ENCODE assay signal across 8 cellular contexts in the genomic region with DNA sequence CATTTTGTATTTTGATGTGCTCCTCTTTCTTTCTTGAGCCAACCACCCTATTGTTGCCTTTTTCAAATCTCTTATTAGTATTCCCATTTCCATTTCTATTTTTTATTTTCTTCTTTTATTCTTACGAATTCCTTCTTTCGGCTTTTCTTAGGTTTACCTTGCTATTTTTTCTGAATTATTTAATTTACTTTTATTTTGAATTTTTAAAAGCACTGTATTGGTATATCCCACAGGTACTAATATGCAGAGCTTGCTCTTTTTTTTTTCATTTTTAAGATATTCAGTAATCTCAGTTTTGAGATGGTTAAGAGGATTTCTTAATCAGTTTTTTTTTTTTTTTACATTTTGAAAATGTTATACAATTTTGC. TPM values are rescaled to one million over a fixed set of nuclear protein-coding genes. Genes with fewer than 3 reads are reported as not detected.
DNase-seq lines count a peak whose midpoint lies in the region; ATAC-seq, FAIRE-seq and TF ChIP-seq lines count a peak whose summit lies in the region.

No MANE protein-coding gene starts in this region.

- no peaks in the 10 kb centered on the region for H3K9me2 ChIP-seq in OCI-LY1 (ENCODE audit: low read depth, low read length)

- no peaks in the 10 kb centered on the region for H4K20me1 ChIP-seq in OCI-LY1 (ENCODE audit: insufficient read depth, low read length)

- peaks cover 19% of the 10 kb centered on the region for H3K4me1 ChIP-seq in CD4-positive, CD25-positive, alpha-beta regulatory T cell (ENCODE audit: control insufficient read depth, insufficient read depth, low read length, poor library complexity, severe bottlenecking)
- H3K4me1 ChIP-seq in OCI-LY1 (ENCODE audit: insufficient read depth, low read length, severe bottlenecking) (peaks cover 12% of the 10 kb centered on the region), endocrine pancreas (ENCODE audit: control insufficient read depth, insufficient read depth, low read length) (peaks cover 11% of the 10 kb centered on the region), neuron (ENCODE audit: insufficient read depth, low read length) (peaks cover 21% of the 10 kb centered on the region)

- H3K4me3 ChIP-seq in CD4-positive, CD25-positive, alpha-beta regulatory T cell (ENCODE audit: low read depth, low read length), result peak overlapping the region; percentile 87
- peak overlapping the region; percentile 68 for H3K4me3 ChIP-seq in OCI-LY1 (ENCODE audit: low read depth, low read length, poor library complexity, severe bottlenecking)
- peak overlapping the region; percentile 65 for H3K4me3 ChIP-seq in endocrine pancreas (ENCODE audit: control insufficient read depth, insufficient read depth, low read length)
- peak overlapping the region; percentile 70 for H3K4me3 ChIP-seq in neuron (ENCODE audit: low read length)

- H3K9me3 Mint-ChIP-seq in CD4-positive, CD25-positive, alpha-beta regulatory T cell, result peaks cover 0 to 14% (median 9%) of the 10 kb centered on the region in 7 donors

- no peak overlapping the region for H3K27ac ChIP-seq in CD4-positive, CD25-positive, alpha-beta regulatory T cell (ENCODE audit: insufficient read depth, low read length, poor library complexity, severe bottlenecking)
- no peak overlapping the region for H3K27ac ChIP-seq in OCI-LY1 (ENCODE audit: low read depth, low read length, poor library complexity, severe bottlenecking)

- H3K4me1 Mint-ChIP-seq in CD4-positive, CD25-positive, alpha-beta regulatory T cell, result peaks cover 8 to 27% (median 18%) of the 10 kb centered on the region in 4 donors

- H3K36me3 Mint-ChIP-seq in CD4-positive, CD25-positive, alpha-beta regulatory T cell, result peaks cover 6% of the 10 kb centered on the region

- H3K9ac ChIP-seq in OCI-LY1 (ENCODE audit: low read length) (peak overlapping the region; percentile 62; the same call in 1 of the 2 replicates), endocrine pancreas (ENCODE audit: control insufficient read depth, insufficient read depth, low read length) (no peak overlapping the region)

- no peaks in the 10 kb centered on the region for H3K27me3 Mint-ChIP-seq in CD4-positive, CD25-positive, alpha-beta regulatory T cell

- H3K4me2 ChIP-seq in OCI-LY1 (ENCODE audit: low read length), result peak overlapping the region; percentile 71

- no peaks in the 10 kb centered on the region for H3K36me3 ChIP-seq in CD4-positive, CD25-positive, alpha-beta regulatory T cell (ENCODE audit: control insufficient read depth, insufficient read depth, low read length)
- H3K36me3 ChIP-seq in OCI-LY1 (ENCODE audit: insufficient read depth, low read length), result no peaks in the 10 kb centered on the region; the same call in 1 of the 2 replicates
- H3K36me3 ChIP-seq in endocrine pancreas (ENCODE audit: control insufficient read depth, insufficient read depth, low read length), result no peaks in the 10 kb centered on the region
- peaks cover 3% of the 10 kb centered on the region for H3K36me3 ChIP-seq in neuron (ENCODE audit: insufficient read depth, low read length)

- H3K27me3 ChIP-seq in CD4-positive, CD25-positive, alpha-beta regulatory T cell (ENCODE audit: control insufficient read depth, insufficient read depth, low read length), result no peaks in the 10 kb centered on the region
- H3K27me3 ChIP-seq in OCI-LY1 (ENCODE audit: insufficient read depth, low read length) (peaks cover 3% of the 10 kb centered on the region; the same call in 1 of the 2 replicates), endocrine pancreas (ENCODE audit: control insufficient read depth, insufficient read depth, low read length) (no peaks in the 10 kb centered on the region), neuron (ENCODE audit: insufficient read depth, low read length) (no peaks in the 10 kb centered on the region)

- TF ChIP-seq CTCF in OCI-LY1 (IDR thresholded peaks at IDR 0.05; ENCODE audit: low read length), result no peak

- no peak for ATAC-seq in CD4-positive, CD25-positive, alpha-beta regulatory T cell (ENCODE audit: low read depth in 2 of 2)
- ATAC-seq in HG02970 (IDR thresholded peaks at IDR 0.05; ENCODE audit: low FRiP score, unreplicated experiment), result no peak

- no peak for FAIRE-seq in GM19239 (lab: Jason Lieb, UNC)

- H3K27ac Mint-ChIP-seq in CD4-positive, CD25-positive, alpha-beta regulatory T cell, result peak overlapping the region in 1 of 3 donors; percentile 89

- H3K4me3 Mint-ChIP-seq in CD4-positive, CD25-positive, alpha-beta regulatory T cell, result peak overlapping the region; percentile 91 to 99 (median 95)

- H2AFZ ChIP-seq in OCI-LY1 (ENCODE audit: low read length) (peak overlapping the region; percentile 38), neuron (ENCODE audit: low read depth, low read length) (peak overlapping the region; percentile 12)

- no peaks in the 10 kb centered on the region for H3F3A ChIP-seq in OCI-LY1 (ENCODE audit: insufficient read depth, low read length)

- H3K79me2 ChIP-seq in OCI-LY1 (ENCODE audit: insufficient read depth, low read length), result no peaks in the 10 kb centered on the region

- H3K9me3 ChIP-seq in CD4-positive, CD25-positive, alpha-beta regulatory T cell (ENCODE audit: control insufficient read depth in 2 of 2, low read length in 2 of 2), result peaks cover 19 to 20% of the 10 kb centered on the region in 2 experiments
- H3K9me3 ChIP-seq in OCI-LY1 (ENCODE audit: low read length) (peaks cover 19% of the 10 kb centered on the region), endocrine pancreas (ENCODE audit: control insufficient read depth, low read length) (peaks cover 2% of the 10 kb centered on the region), neuron (ENCODE audit: low read length) (peaks cover 7% of the 10 kb centered on the region)

- no peak for DNase-seq in CD4-positive, CD25-positive, alpha-beta regulatory T cell
- no peak for DNase-seq in GM19239 (ENCODE audit: insufficient read length, low spot score)
- no peak for DNase-seq in hypothalamus (lab: John Stamatoyannopoulos, UW)
- no peak for DNase-seq in NCI-H82 treated with DMSO at 0.1 percent for 48 hours (lab: John Stamatoyannopoulos, UW; ENCODE audit: unreplicated experiment)

RNA-seq across cellular contexts. Expression of a gene that starts 18.4 kb away (rescaled TPM):
- total RNA-seq in CD4-positive, CD25-positive, alpha-beta regulatory T cell, result 20.7 TPM
- 1 to 10 TPM; 2.1 to 4.4 (median 3.3) TPM for polyA plus RNA-seq in CD4-positive, CD25-positive, alpha-beta regulatory T cell
